ENCODE assay signal across 30 cellular contexts in the genomic region with DNA sequence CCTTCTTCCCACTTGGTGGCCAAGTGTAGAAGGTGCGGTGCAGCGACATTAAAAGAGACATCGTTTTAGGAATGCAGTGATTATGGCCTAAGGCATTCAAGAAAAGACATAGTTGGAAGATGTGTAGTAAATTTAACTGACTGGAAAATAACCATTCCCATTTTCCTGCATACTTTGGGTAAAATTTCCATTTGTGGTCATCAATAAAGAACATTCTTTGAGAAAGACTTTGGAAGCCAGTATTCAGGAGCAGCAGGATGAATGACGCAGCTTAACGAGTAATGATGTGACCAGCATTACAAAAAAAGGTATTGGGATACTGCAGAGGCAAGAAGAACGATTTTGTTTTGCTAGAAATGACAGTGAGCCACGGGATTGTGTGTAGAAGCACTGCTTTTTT. TPM values are rescaled to one million over a fixed set of nuclear protein-coding genes. Genes with fewer than 3 reads are reported as not detected.
DNase-seq lines count a peak whose midpoint lies in the region; ATAC-seq and TF ChIP-seq lines count a peak whose summit lies in the region.
"Had no signal": no experiment of that assay in that cellular context is flagged by ENCODE, and none has a peak within 500 bp of the region (broad histone marks: within the 10 kb centered on the region; RNA-seq: fewer than 3 reads in every experiment).

No MANE protein-coding gene starts in this region.

- H3K4me1 Mint-ChIP-seq in activated naive CD8-positive, alpha-beta T cell treated with anti-CD3 and anti-CD28 coated beads for 36 hours: peaks cover 8% of the 10 kb centered on the region

- H2AK5ac ChIP-seq in mesenchymal stem cell (ENCODE audit: low read length, severe bottlenecking): no peak overlapping the region

- ATAC-seq in right lobe of liver (no peak), GM21423 (IDR thresholded peaks at IDR 0.05; ENCODE audit: unreplicated experiment) (no peak)

- H2BK15ac ChIP-seq in mesenchymal stem cell (ENCODE audit: low read depth, poor library complexity, severe bottlenecking): no peak overlapping the region

- no peak overlapping the region for H2BK12ac ChIP-seq in mesenchymal stem cell (ENCODE audit: low read length in 2 of 2)

- no peak overlapping the region for H3K18ac ChIP-seq in mesenchymal stem cell (ENCODE audit: low read depth in 1 of 2, low read length in 2 of 2)

- intact Hi-C loops in right lobe of liver (cut with DNase I): no loop called here

- peaks cover 10% of the 10 kb centered on the region for H3K27me3 Mint-ChIP-seq in activated naive CD8-positive, alpha-beta T cell treated with anti-CD3 and anti-CD28 coated beads for 36 hours

- no peak overlapping the region for H2AFZ ChIP-seq in mesenchymal stem cell (ENCODE audit: low read depth, low read length)

- TF ChIP-seq POLR2A in right lobe of liver (IDR thresholded peaks at IDR 0.05): no peak
- TF ChIP-seq POLR2A in erythroblast (IDR thresholded peaks at IDR 0.05; ENCODE audit: low read length): no peak

- H3K79me1 ChIP-seq in mesenchymal stem cell (replicated peaks; ENCODE audit: low read length, poor library complexity, severe bottlenecking): no peaks in the 10 kb centered on the region

- no peak for TF ChIP-seq CTCF in AG10803 (conservative IDR thresholded peaks at IDR 0.05; ENCODE audit: low read length)
- TF ChIP-seq CTCF in right lobe of liver (IDR thresholded peaks at IDR 0.05): no peak

- peaks cover 9% of the 10 kb centered on the region for H3K4me1 ChIP-seq in mesenchymal stem cell (ENCODE audit: control insufficient read depth, insufficient read depth, low read depth, low read length)
- peaks cover 0 to 8% (median 0%) of the 10 kb centered on the region in 4 donors for H3K4me1 ChIP-seq in right lobe of liver
- H3K4me1 ChIP-seq: foreskin keratinocyte had no signal

- DNase-seq in AG10803 (ENCODE audit: low read depth): peak; percentile 77
- peak; percentile 75 for DNase-seq in EL
- no peak for DNase-seq in activated naive CD8-positive, alpha-beta T cell treated with anti-CD3 and anti-CD28 coated beads for 36 hours
- DNase-seq in mesenchymal stem cell: no peak
- DNase-seq in right lobe of liver: no peak
- DNase-seq in erythroblast (lab: John Stamatoyannopoulos, UW): no peak
- no peak for DNase-seq in GM19240 (ENCODE audit: insufficient read length, low spot score)
- DNase-seq: activated CD4-positive, alpha-beta T cell treated with anti-CD3 and anti-CD28 coated beads for 4 hours; activated naive CD4-positive, alpha-beta T cell treated with Interleukin-2 at 50 U/mL for 16 hours; AML-193; DMS153; foreskin keratinocyte; GF-D8; H9; NCI-H1092; NCI-H187 treated with DMSO at 0.1 percent for 48 hours; T-helper 17 cell; tibial artery had no signal

- no peak overlapping the region for H2BK5ac ChIP-seq in mesenchymal stem cell (ENCODE audit: low read depth, low read length, poor library complexity, severe bottlenecking)

- H3K4me2 ChIP-seq in mesenchymal stem cell (ENCODE audit: low read length, poor library complexity, severe bottlenecking): no peak overlapping the region

- H3K27me3 ChIP-seq in mesenchymal stem cell (ENCODE audit: control insufficient read depth in 1 of 2, insufficient read depth in 1 of 2, low read length in 2 of 2) (no peaks in the 10 kb centered on the region), right lobe of liver (no peaks in the 10 kb centered on the region)
- H3K27me3 ChIP-seq: foreskin keratinocyte, tibial artery had no signal

- H3K36me3 ChIP-seq in mesenchymal stem cell (ENCODE audit: control insufficient read depth in 1 of 2, insufficient read depth in 2 of 2, low read depth in 1 of 2, low read length in 2 of 2) (no peaks in the 10 kb centered on the region), right lobe of liver (no peaks in the 10 kb centered on the region)
- H3K36me3 ChIP-seq: heart right ventricle, tibial artery had no signal

- H3K4me3 Mint-ChIP-seq in activated naive CD8-positive, alpha-beta T cell treated with anti-CD3 and anti-CD28 coated beads for 36 hours: peak overlapping the region; percentile 8
- H3K4me3 Mint-ChIP-seq: H9, T-helper 17 cell had no signal

- no peak overlapping the region for H2BK120ac ChIP-seq in mesenchymal stem cell (ENCODE audit: low read depth, low read length)

- H3K9me3 ChIP-seq in mesenchymal stem cell (ENCODE audit: control insufficient read depth, low read length) (no peaks in the 10 kb centered on the region), right lobe of liver (no peaks in the 10 kb centered on the region)
- H3K9me3 ChIP-seq: heart right ventricle, tibial artery had no signal

- H3K36me3 Mint-ChIP-seq in activated naive CD8-positive, alpha-beta T cell treated with anti-CD3 and anti-CD28 coated beads for 36 hours: no peaks in the 10 kb centered on the region
- H3K36me3 Mint-ChIP-seq: brain; CD8-positive, alpha-beta T cell; memory B cell had no signal

- H3K23ac ChIP-seq in mesenchymal stem cell (ENCODE audit: low read length in 2 of 2): no peak overlapping the region

- no peak overlapping the region for H3K4me3 ChIP-seq in AG10803 (ENCODE audit: low read length)
- H3K4me3 ChIP-seq in mesenchymal stem cell (ENCODE audit: insufficient read depth in 1 of 2, low read depth in 1 of 2, low read length in 2 of 2): no peak overlapping the region
- no peak overlapping the region for H3K4me3 ChIP-seq in right lobe of liver

- peak overlapping the region; percentile 61 for H3K9ac ChIP-seq in mesenchymal stem cell (ENCODE audit: low read length)

- H3K14ac ChIP-seq in mesenchymal stem cell (ENCODE audit: low read length in 2 of 2): no peak overlapping the region

- H3K4ac ChIP-seq in mesenchymal stem cell (ENCODE audit: low read depth in 1 of 2, low read length in 2 of 2): no peak overlapping the region

- WGBS in mesenchymal stem cell: 78% methylated on average over 4 of the region's 7 CpGs
- WGBS in right lobe of liver (ENCODE audit: insufficient coverage, low coverage, low lambda C conversion rate, missing lambda C conversion rate): 73% methylated on average over 7 of the region's 7 CpGs

- H3K27ac ChIP-seq in mesenchymal stem cell (ENCODE audit: low read length, poor library complexity, severe bottlenecking): no peak overlapping the region
- H3K27ac ChIP-seq in right lobe of liver: no peak overlapping the region
- H3K27ac ChIP-seq: epithelial cell of prostate, foreskin keratinocyte had no signal

- no peak overlapping the region for H4K91ac ChIP-seq in mesenchymal stem cell (ENCODE audit: low read length)

- no peak overlapping the region for H3K27ac Mint-ChIP-seq in activated naive CD8-positive, alpha-beta T cell treated with anti-CD3 and anti-CD28 coated beads for 36 hours
- H3K27ac Mint-ChIP-seq: brain; CD8-positive, alpha-beta T cell; memory B cell; stimulated activated naive CD8-positive, alpha-beta T cell treated with anti-CD3 and anti-CD28 coated beads, Interleukin-15, Interleukin-2, amounts not matched to agents 100 ng/mL and 50 ng/mL, for 24 hours; T-helper 17 cell had no signal

- H4K8ac ChIP-seq in mesenchymal stem cell (ENCODE audit: low read length): no peak overlapping the region

- no peaks in the 10 kb centered on the region for H3K9me3 Mint-ChIP-seq in activated naive CD8-positive, alpha-beta T cell treated with anti-CD3 and anti-CD28 coated beads for 36 hours
- H3K9me3 Mint-ChIP-seq: brain; CD8-positive, alpha-beta T cell; H9; memory B cell; stimulated activated naive CD8-positive, alpha-beta T cell treated with anti-CD3 and anti-CD28 coated beads, Interleukin-15, Interleukin-2, amounts not matched to agents 100 ng/mL and 50 ng/mL, for 24 hours had no signal

RNA-seq across cellular contexts. Expression of gene RWDD1, which starts 7.0 kb away (rescaled TPM):
- total RNA-seq in activated naive CD8-positive, alpha-beta T cell treated with anti-CD3 and anti-CD28 coated beads for 36 hours: 10 to 100 TPM; 52.2 to 52.5 TPM
- polyA plus RNA-seq in mesenchymal stem cell (2013, experiment 1 of 2): 210 TPM
- polyA plus RNA-seq in mesenchymal stem cell (2013, experiment 2 of 2): 213 TPM
- total RNA-seq in right lobe of liver: 10 to 100 TPM; 14.8 to 22.1 (median 21.2) TPM

RNA-seq across cellular contexts. Expression of gene CALHM4, which starts 10.7 kb away (rescaled TPM):
- total RNA-seq in activated naive CD8-positive, alpha-beta T cell treated with anti-CD3 and anti-CD28 coated beads for 36 hours: not detected
- not detected for polyA plus RNA-seq in mesenchymal stem cell (2013, experiment 1 of 2)
- polyA plus RNA-seq in mesenchymal stem cell (2013, experiment 2 of 2): not detected
- not detected for total RNA-seq in right lobe of liver
- total RNA-seq: CD8-positive, alpha-beta T cell; chondrocyte; H9; left colon; omental fat pad; renal cortical epithelial cell; T-helper 17 cell had no signal

RNA-seq across cellular contexts. Expression of gene TRAPPC3L, which starts 18.8 kb away (rescaled TPM):
- total RNA-seq in activated naive CD8-positive, alpha-beta T cell treated with anti-CD3 and anti-CD28 coated beads for 36 hours: not detected
- polyA plus RNA-seq in mesenchymal stem cell (2013, experiment 1 of 2): 0.10 TPM
- 0.14 TPM for polyA plus RNA-seq in mesenchymal stem cell (2013, experiment 2 of 2)
- total RNA-seq in right lobe of liver: under 1 TPM in 2 of 6 experiments, not detected in 4; 0.12 to 0.17 TPM
- total RNA-seq: CD8-positive, alpha-beta T cell; chondrocyte; H9; left colon; renal cortical epithelial cell; SK-MEL-5 had no signal

RNA-seq across cellular contexts. Expression of gene RSPH4A, which starts 52.0 kb away (rescaled TPM):
- under 1 TPM; 0.23 to 0.44 TPM for total RNA-seq in activated naive CD8-positive, alpha-beta T cell treated with anti-CD3 and anti-CD28 coated beads for 36 hours
- polyA plus RNA-seq in mesenchymal stem cell (2013, experiment 1 of 2): 0.12 TPM
- polyA plus RNA-seq in mesenchymal stem cell (2013, experiment 2 of 2): 0.10 TPM
- under 1 TPM in 3 of 6 experiments, not detected in 3; 0.06 to 0.18 (median 0.16) TPM for total RNA-seq in right lobe of liver
- total RNA-seq: chondrocyte, SK-MEL-5 had no signal

RNA-seq across cellular contexts. Expression of gene CALHM5, which starts 52.9 kb away (rescaled TPM):
- not detected for total RNA-seq in activated naive CD8-positive, alpha-beta T cell treated with anti-CD3 and anti-CD28 coated beads for 36 hours
- 2.1 TPM for polyA plus RNA-seq in mesenchymal stem cell (2013, experiment 1 of 2)
- polyA plus RNA-seq in mesenchymal stem cell (2013, experiment 2 of 2): 2.0 TPM
- under 1 TPM; 0.06 to 0.49 (median 0.18) TPM for total RNA-seq in right lobe of liver
- total RNA-seq: CD8-positive, alpha-beta T cell; SK-MEL-5 had no signal

Comparison
In these comparisons a context has a peak if more than half of its experiments do, and no peak if none do; other contexts are left out.
1. DNase-seq: peak in AG10803 (single experiment) and EL (single experiment); none in activated naive CD8-positive, alpha-beta T cell treated with anti-CD3 and anti-CD28 coated beads for 36 hours (single experiment), mesenchymal stem cell (single experiment), right lobe of liver (0 of 3), erythroblast (0 of 2) and GM19240 (single experiment).